In genomic region chr1:104132386-104132973, GRCh38 we compare ENCODE assay signal across 8 cellular contexts.
DNase-seq lines count a peak whose midpoint lies in the region; ATAC-seq and TF ChIP-seq lines count a peak whose summit lies in the region.

No MANE protein-coding gene starts in this region.

- no peak for TF ChIP-seq POLR2A in gastroesophageal sphincter (IDR thresholded peaks at IDR 0.05)

- no peak overlapping the region for H3K27ac ChIP-seq in gastroesophageal sphincter

- peak; percentile 34 for TF ChIP-seq CTCF in GM10248 (IDR thresholded peaks at IDR 0.05; ENCODE audit: control extremely low read depth, extremely low read depth, low read depth, missing control alignments)
- TF ChIP-seq CTCF in endothelial cell (IDR thresholded peaks at IDR 0.05; ENCODE audit: unreplicated experiment) = peak; percentile 50
- peak; percentile 76 for TF ChIP-seq CTCF in type B pancreatic cell (conservative IDR thresholded peaks at IDR 0.05)
- no peak for TF ChIP-seq CTCF in gastroesophageal sphincter (IDR thresholded peaks at IDR 0.05)

- POLR2A ChIA-PET in GM10248 (lab: Yijun Ruan, JAX) = no interaction called here

- H3K4me1 Mint-ChIP-seq in endothelial cell (ENCODE audit: unreplicated experiment) (peaks cover 5% of the 10 kb centered on the region), type B pancreatic cell (ENCODE audit: unreplicated experiment) (no peaks in the 10 kb centered on the region)

- DNase-seq in GM10248 (ENCODE audit: extremely low spot score) (no peak), NCI-H526 treated with DMSO at 0.1 percent for 48 hours (lab: John Stamatoyannopoulos, UW) (peak; percentile 6), endothelial cell (ENCODE audit: low spot score) (peak; percentile 23), type B pancreatic cell (ENCODE audit: extremely low spot score, unreplicated experiment) (no peak), left ventricle myocardium superior (no peak), ecto neural progenitor cell (ENCODE audit: low spot score) (no peak)

- CTCF ChIA-PET in GM10248 (lab: Yijun Ruan, JAX) = interaction anchor here (1.4 to 3.0 kb wide), 3 partner anchors 8 to 343 kb away, joined by 4 to 16 read pairs (median 8); no protein-coding TSS in a partner anchor

- no peaks in the 10 kb centered on the region for H3K36me3 ChIP-seq in gastroesophageal sphincter

- no peak overlapping the region for H3K4me3 Mint-ChIP-seq in endothelial cell (ENCODE audit: unreplicated experiment)
- no peak overlapping the region for H3K4me3 Mint-ChIP-seq in type B pancreatic cell

- H3K36me3 Mint-ChIP-seq in endothelial cell (ENCODE audit: low read depth, unreplicated experiment) = no peaks in the 10 kb centered on the region
- H3K36me3 Mint-ChIP-seq in type B pancreatic cell = no peaks in the 10 kb centered on the region

- no peaks in the 10 kb centered on the region for H3K27me3 ChIP-seq in gastroesophageal sphincter

- H3K4me1 ChIP-seq in gastroesophageal sphincter = no peaks in the 10 kb centered on the region

- no peaks in the 10 kb centered on the region for H3K9me3 ChIP-seq in gastroesophageal sphincter

- H3K4me3 ChIP-seq in gastroesophageal sphincter = no peak overlapping the region

- ATAC-seq in HG02642 (IDR thresholded peaks at IDR 0.05; ENCODE audit: poor library complexity, unreplicated experiment) (peak; percentile 63), gastroesophageal sphincter (no peak), left ventricle myocardium superior (no peak)

- intact Hi-C loops in left ventricle myocardium superior (cut with micrococcal nuclease) = no loop called here

- H3K27ac Mint-ChIP-seq in endothelial cell (ENCODE audit: unreplicated experiment) (no peak overlapping the region), type B pancreatic cell (no peak overlapping the region)

- H3K27me3 Mint-ChIP-seq in endothelial cell (ENCODE audit: unreplicated experiment) (no peaks in the 10 kb centered on the region), type B pancreatic cell (peaks cover 5% of the 10 kb centered on the region)

- no peak for TF ChIP-seq EP300 in gastroesophageal sphincter (IDR thresholded peaks at IDR 0.05)

- H3K9me3 Mint-ChIP-seq in endothelial cell (ENCODE audit: unreplicated experiment) (no peaks in the 10 kb centered on the region), type B pancreatic cell (peaks cover 9% of the 10 kb centered on the region)

Comparison
In these comparisons a context has a peak if more than half of its experiments do, and no peak if none do; other contexts are left out.
1. DNase-seq: peak in NCI-H526 treated with DMSO at 0.1 percent for 48 hours (single experiment) and endothelial cell (single experiment); none in GM10248 (single experiment), type B pancreatic cell (single experiment), left ventricle myocardium superior (single experiment) and ecto neural progenitor cell (single experiment).
2. CTCF ChIP-seq: peak in GM10248 (single experiment), endothelial cell (single experiment) and type B pancreatic cell (single experiment); none in gastroesophageal sphincter (0 of 4).